In the genomic region with DNA sequence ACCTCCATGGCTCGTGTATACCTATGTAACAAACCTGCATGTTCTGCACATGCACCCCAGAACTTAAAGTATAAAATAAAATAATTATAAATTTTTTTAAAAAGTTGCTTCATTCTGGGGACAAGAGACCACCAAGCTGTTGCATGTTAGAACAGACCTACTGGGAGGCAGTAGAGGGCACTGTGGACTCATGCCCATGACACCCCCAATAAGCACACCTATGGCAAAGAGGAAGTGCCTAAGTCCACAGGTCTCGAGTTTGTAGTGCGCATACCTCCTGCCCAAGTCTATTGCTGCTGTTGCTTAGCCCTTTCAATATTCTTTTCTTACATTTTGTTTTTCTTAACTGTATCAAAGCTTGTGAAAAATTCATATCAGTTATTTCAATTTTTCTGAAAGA, we compare ENCODE assay signal across 9 cellular contexts.
A peak's percentile ranks its signal among the peaks of the same experiment; 100 is the strongest.
DNase-seq lines count a peak whose midpoint lies in the region; ATAC-seq and TF ChIP-seq lines count a peak whose summit lies in the region.
"Had no signal": no experiment of that assay in that cellular context is flagged by ENCODE, and none has a peak within 500 bp of the region (broad histone marks: within the 10 kb centered on the region; RNA-seq: fewer than 3 reads in every experiment).

No MANE protein-coding gene starts in this region.

- no peaks in the 10 kb centered on the region for H3K36me3 Mint-ChIP-seq in endodermal cell (ENCODE audit: low read depth)

- H3K27ac ChIP-seq in 22Rv1 (no peak overlapping the region), endodermal cell (ENCODE audit: low read depth, low read length) (no peak overlapping the region), dorsolateral prefrontal cortex (no peak overlapping the region)

- no peaks in the 10 kb centered on the region for H3K4me1 Mint-ChIP-seq in endodermal cell

- no peaks in the 10 kb centered on the region for H3K27me3 Mint-ChIP-seq in endodermal cell (ENCODE audit: insufficient read depth)

- no peak overlapping the region for H3K4me3 Mint-ChIP-seq in endodermal cell

- H3K4me1 ChIP-seq in endodermal cell (ENCODE audit: control insufficient read depth, insufficient read depth, low read length) = no peaks in the 10 kb centered on the region

- peak; percentile 81 for ATAC-seq in GM18505 (IDR thresholded peaks at IDR 0.05; ENCODE audit: unreplicated experiment)

- intact Hi-C loops in dorsolateral prefrontal cortex (cut with DNase I) = no loop called here
- intact Hi-C loops in lower leg skin (cut with DNase I; ENCODE audit: low total_unique reads) = no loop called here

- H3K36me3 ChIP-seq in endodermal cell (ENCODE audit: control insufficient read depth, insufficient read depth, low read length) = no peaks in the 10 kb centered on the region

- no peak overlapping the region for H3K27ac Mint-ChIP-seq in endodermal cell

- H3K9me3 ChIP-seq in endodermal cell (ENCODE audit: control insufficient read depth, low read length) = no peaks in the 10 kb centered on the region

- H3K27me3 ChIP-seq in endodermal cell (ENCODE audit: control insufficient read depth, insufficient read depth, low read length, poor library complexity, severe bottlenecking) (no peaks in the 10 kb centered on the region), dorsolateral prefrontal cortex (peaks cover 0 to 2% (median 0%) of the 10 kb centered on the region in 45 donors)

- TF ChIP-seq CTCF in 22Rv1 (IDR thresholded peaks at IDR 0.05) = peak; percentile 42
- TF ChIP-seq CTCF in endodermal cell (conservative IDR thresholded peaks at IDR 0.05) = peak; percentile 68
- TF ChIP-seq CTCF in dorsolateral prefrontal cortex (IDR thresholded peaks at IDR 0.05 in 54 of 56, conservative IDR thresholded peaks at IDR 0.05 in 2 of 56; ENCODE audit: low read depth in 1 of 56, partially characterized antibody in 56 of 56) = peak in 1 of 56 donors; percentile 15
- no peak for TF ChIP-seq CTCF in lower leg skin (IDR thresholded peaks at IDR 0.05)

- DNase-seq in M059J (ENCODE audit: low read depth) = peak; percentile 61
- DNase-seq in endodermal cell = no peak
- DNase-seq in dorsolateral prefrontal cortex = no peak
- DNase-seq in lower leg skin (ENCODE audit: low spot score in 2 of 2) = no peak
- no peak for DNase-seq in DMS153 (lab: John Stamatoyannopoulos, UW)
- no peak for DNase-seq in hypothalamus (lab: John Stamatoyannopoulos, UW)
- DNase-seq: activated CD4-positive, alpha-beta T cell treated with anti-CD3 and anti-CD28 coated beads, Interleukin-2, amount 50 U/mL, for 4 hours had no signal

- no peak for TF ChIP-seq POLR2A in GM18505 (IDR thresholded peaks at IDR 0.05; ENCODE audit: borderline replicate concordance, extremely low read depth, insufficient read depth, insufficient read length)
- no peak for TF ChIP-seq POLR2A in lower leg skin (IDR thresholded peaks at IDR 0.05)

- no peak overlapping the region for H3K9ac ChIP-seq in endodermal cell (ENCODE audit: extremely low read depth, low read length, poor library complexity, severe bottlenecking)

- no peaks in the 10 kb centered on the region for H3K9me3 Mint-ChIP-seq in endodermal cell

- H3K4me3 ChIP-seq in endodermal cell (ENCODE audit: low read length) = no peak overlapping the region
- no peak overlapping the region for H3K4me3 ChIP-seq in dorsolateral prefrontal cortex
- no peak overlapping the region for H3K4me3 ChIP-seq in lower leg skin (ENCODE audit: low read depth, poor library complexity, severe bottlenecking)

- 90% methylated on average over 3 of the region's 3 CpGs; no CpG with 5 or more reads in 1 of the 2 experiments for WGBS in endodermal cell (ENCODE audit: insufficient coverage in 1 of 2, insufficient read length in 1 of 2), 2 experiments
- 76 to 89% methylated on average over 3 of the region's 3 CpGs for WGBS in lower leg skin, 2 donors

Comparison
In these comparisons a context has a peak if more than half of its experiments do, and no peak if none do; other contexts are left out.
1. CTCF ChIP-seq: peak in 22Rv1 (single experiment) and endodermal cell (single experiment); none in lower leg skin (0 of 3).